ENCODE assay signal across 8 cellular contexts in genomic region chr19:19515764-19516519, GRCh38. TPM values are rescaled to one million over a fixed set of nuclear protein-coding genes. Genes with fewer than 3 reads are reported as not detected.
DNase-seq lines count a peak whose midpoint lies in the region; ATAC-seq and TF ChIP-seq lines count a peak whose summit lies in the region.

NDUFA13 (plus strand) TSS chr19:19516225; CDS start chr19:19516239, 14 bp downstream.

- H3K4me1 ChIP-seq in parathyroid adenoma, result peaks cover 10% of the 10 kb centered on the region
- peaks cover 0 to 33% (median 24%) of the 10 kb centered on the region in 4 donors for H3K4me1 ChIP-seq in tibial artery

- H3K27me3 ChIP-seq in parathyroid adenoma (ENCODE audit: control insufficient read depth, insufficient read depth, low read length) (no peaks in the 10 kb centered on the region), tibial artery (no peaks in the 10 kb centered on the region)

- H3K27ac ChIP-seq in parathyroid adenoma (peak within 1 kb of the TSS; percentile 78), tibial artery (peak within 1 kb of the TSS; percentile 82 to 90)

- DNase-seq in GM12865 (ENCODE audit: low read depth) (peak; percentile 97), NCI-H1417 treated with DMSO at 0.1 percent for 48 hours (lab: John Stamatoyannopoulos, UW) (peak; percentile 24), SW 1271 (lab: John Stamatoyannopoulos, UW) (peak; percentile 82 to 85), cardiac septum (ENCODE audit: low spot score) (peak; percentile 97), tibial artery (peak; percentile 93 to 96)
- peak; percentile 81 for DNase-seq in activated naive CD8-positive, alpha-beta T cell treated with anti-CD3 and anti-CD28 coated beads, Interleukin-2, amount 50 U/mL, for 16 hours (ENCODE audit: low read depth, low spot score)

- peak; percentile 87 for ATAC-seq in HG02763 (IDR thresholded peaks at IDR 0.05; ENCODE audit: unreplicated experiment)

- TF ChIP-seq CTCF in GM12865 (IDR thresholded peaks at IDR 0.05; ENCODE audit: insufficient read depth, low read depth, low read length, missing control alignments) (no peak), parathyroid adenoma (IDR thresholded peaks at IDR 0.05) (no peak), tibial artery (IDR thresholded peaks at IDR 0.05) (peak in 1 of 2 experiments; percentile 5)

- intact Hi-C loops in cardiac septum (cut with DNase I), result no loop called here
- intact Hi-C loops in tibial artery (cut with DNase I; ENCODE audit: low total_unique reads), result no loop called here

- peaks cover 39% of the 10 kb centered on the region for H3K79me2 ChIP-seq in parathyroid adenoma

- H3K36me3 ChIP-seq in parathyroid adenoma (ENCODE audit: control insufficient read depth, insufficient read depth, low read length) (no peaks in the 10 kb centered on the region), tibial artery (peaks cover 0 to 21% (median 13%) of the 10 kb centered on the region in 3 donors)

- H3K9me3 ChIP-seq in parathyroid adenoma (ENCODE audit: control insufficient read depth, low read length) (no peaks in the 10 kb centered on the region), tibial artery (no peaks in the 10 kb centered on the region)

- peak within 1 kb of the TSS; percentile 92 for H2AFZ ChIP-seq in parathyroid adenoma

- H3K4me3 ChIP-seq in GM12865 (ENCODE audit: low read depth, low read length), result peak within 1 kb of the TSS; percentile 100
- peak within 1 kb of the TSS; percentile 82 for H3K4me3 ChIP-seq in parathyroid adenoma (ENCODE audit: low read depth, low read length)
- peak within 1 kb of the TSS; percentile 65 to 71 for H3K4me3 ChIP-seq in tibial artery

- H3K9ac ChIP-seq in parathyroid adenoma, result peak within 1 kb of the TSS; percentile 83

- H3K4me2 ChIP-seq in parathyroid adenoma (ENCODE audit: low read length), result peak within 1 kb of the TSS; percentile 82

RNA-seq across cellular contexts. Expression of gene NDUFA13, which starts in this region (rescaled TPM):
- total RNA-seq in cardiac septum, result 779 TPM

Comparison
In these comparisons a context has a peak if more than half of its experiments do, and no peak if none do; other contexts are left out.
1. Peak in every context shown above with its lines: DNase-seq, ATAC-seq, H3K4me3 ChIP-seq and H3K27ac ChIP-seq.
2. DNase-seq: peak in every context shown above with its lines; median percentile 97 in GM12865; 97 in cardiac septum; 94 in tibial artery; 84 in SW 1271; 81 in activated naive CD8-positive, alpha-beta T cell treated with anti-CD3 and anti-CD28 coated beads, Interleukin-2, amount 50 U/mL, for 16 hours; 24 in NCI-H1417 treated with DMSO at 0.1 percent for 48 hours.